15 cellular contexts compared by ENCODE assay signal in genomic region chr10:46246400-46247180, GRCh38. TPM values are rescaled to one million over a fixed set of nuclear protein-coding genes. Genes with fewer than 3 reads are reported as not detected.
"Had no signal": no experiment of that assay in that cellular context is flagged by ENCODE, and none has a peak within 500 bp of the region (broad histone marks: within the 10 kb centered on the region; RNA-seq: fewer than 3 reads in every experiment).

No MANE protein-coding gene starts in this region.

RNA-seq across cellular contexts. Expression of gene ANTXRL, which starts 40.2 kb away (rescaled TPM):
- total RNA-seq: activated CD8-positive, alpha-beta memory T cell treated with anti-CD3 and anti-CD28 coated beads, Interleukin-2, amount 10 ng/mL, durations not matched to agents 7 days and 5 days; activated CD8-positive, alpha-beta T cell treated with anti-CD3 and anti-CD28 coated beads for 36 hours; bronchial epithelial cell; endothelial cell of umbilical vein; kidney epithelial cell; lower leg skin; mesothelial cell of epicardium; naive thymus-derived CD8-positive, alpha-beta T cell; neural crest cell; occipital lobe; sciatic nerve; SJCRH30; suprapubic skin; tibial nerve had no signal
- polyA plus RNA-seq: endothelial cell of umbilical vein; immature natural killer cell; naive thymus-derived CD8-positive, alpha-beta T cell had no signal
